In genomic region chrX:70664726-70665125, GRCh38 we compare ENCODE assay signal across 8 cellular contexts.
DNase-seq lines count a peak whose midpoint lies in the region; ATAC-seq and TF ChIP-seq lines count a peak whose summit lies in the region.

No MANE protein-coding gene starts in this region.

- TF ChIP-seq EP300 in upper lobe of left lung (IDR thresholded peaks at IDR 0.05) = no peak

- WGBS in upper lobe of left lung, 2 donors = 0 to 27% methylated on average over 1 of the region's 1 CpG

- DNase-seq in DMS53 treated with DMSO at 0.1 percent for 48 hours (lab: John Stamatoyannopoulos, UW; ENCODE audit: unreplicated experiment) = peak; percentile 48
- DNase-seq in HCT116 (ENCODE audit: low read depth, low spot score) = peak; percentile 16
- peak; percentile 2 for DNase-seq in SK-N-DZ (ENCODE audit: low spot score)
- DNase-seq in iris pigment epithelial cell (ENCODE audit: low read depth) = peak; percentile 31
- DNase-seq in upper lobe of left lung = no peak

- intact Hi-C loops in HCT116 (cut with micrococcal nuclease) = loop anchor here (1.0 to 10.0 kb wide), 3 partner anchors 210 to 392 kb away; partner anchors contain the start of gene GDPD2

- H3K4me2 ChIP-seq in HCT116 (ENCODE audit: low read length) = no peak overlapping the region

- H3K27ac ChIP-seq in HCT116 (ENCODE audit: low read depth, low read length) (no peak overlapping the region), upper lobe of left lung (no peak overlapping the region)

- no peak for TF ChIP-seq POLR2A in HCT116 (IDR thresholded peaks at IDR 0.05; ENCODE audit: borderline replicate concordance, extremely low read depth, insufficient read depth, insufficient read length)
- TF ChIP-seq POLR2A in upper lobe of left lung (IDR thresholded peaks at IDR 0.05) = no peak

- RAD21 ChIA-PET in HCT116 (lab: Charles Lee; ENCODE audit: low non-redundant PET in 1 of 2, low total read pairs in 2 of 2, uncharacterized antibody in 2 of 2, unreplicated experiment in 2 of 2) = interaction anchor here (0.6 to 1.2 kb wide), 5 partner anchors 210 to 632 kb away, joined by 3 to 7 read pairs (median 3); partner anchors contain the start of gene GDPD2 (in 1 of the 2)

- no peaks in the 10 kb centered on the region for H4K20me1 ChIP-seq in HCT116 (ENCODE audit: insufficient read depth)

- H3K9me2 ChIP-seq in HCT116 (ENCODE audit: insufficient read depth) = no peaks in the 10 kb centered on the region

- no peak overlapping the region for H3K9ac ChIP-seq in HCT116 (ENCODE audit: low read length)

- H3K4me1 ChIP-seq in HCT116 (ENCODE audit: control insufficient read depth in 1 of 2, insufficient read depth in 2 of 2, low read length in 2 of 2) (no peaks in the 10 kb centered on the region), upper lobe of left lung (no peaks in the 10 kb centered on the region)

- H3K79me2 ChIP-seq in HCT116 (ENCODE audit: insufficient read depth, low read length) = no peaks in the 10 kb centered on the region

- TF ChIP-seq CTCF in HCT116 (IDR thresholded peaks at IDR 0.05 in 2 of 3, conservative IDR thresholded peaks at IDR 0.05 in 1 of 3; ENCODE audit: borderline replicate concordance in 1 of 3, insufficient read depth in 1 of 3, low read depth in 2 of 3, low read length in 2 of 3) (peak; percentile 20 to 44 (median 35); a peak in 4 of 6 replicates), upper lobe of left lung (IDR thresholded peaks at IDR 0.05) (no peak)

- CTCF ChIA-PET in HCT116 (lab: Charles Lee) = interaction anchor here (0.7 to 1.9 kb wide), 9 partner anchors 8 to 531 kb away, joined by 3 to 17 read pairs (median 4); partner anchors contain the start of genes GDPD2 and IGBP1

- no peaks in the 10 kb centered on the region for H3K9me3 ChIP-seq in HCT116 (ENCODE audit: control insufficient read depth in 1 of 2, insufficient read depth in 1 of 2, low read depth in 1 of 2, low read length in 2 of 2)
- H3K9me3 ChIP-seq in upper lobe of left lung = no peaks in the 10 kb centered on the region

- H3K36me3 ChIP-seq in HCT116 (ENCODE audit: control insufficient read depth in 1 of 2, insufficient read depth in 2 of 2, low read length in 2 of 2) (no peaks in the 10 kb centered on the region), upper lobe of left lung (no peaks in the 10 kb centered on the region)

- H3K4me3 ChIP-seq in HCT116 (replicated peaks in 1 of 2; ENCODE audit: low read depth in 1 of 2, low read length in 2 of 2) (no peak overlapping the region), upper lobe of left lung (no peak overlapping the region)

- H3K27me3 ChIP-seq in HCT116 (ENCODE audit: insufficient read depth, low read length) = no peaks in the 10 kb centered on the region
- no peaks in the 10 kb centered on the region for H3K27me3 ChIP-seq in upper lobe of left lung

- no peak overlapping the region for H2AFZ ChIP-seq in HCT116 (ENCODE audit: low read depth, low read length, poor library complexity, severe bottlenecking)

- no TSS peak for BruUV-seq in HCT116 (replicated peaks; lab: Mats Ljungman, UMichigan)

- TF ChIP-seq RAD21 in HCT116 (IDR thresholded peaks at IDR 0.05; ENCODE audit: low read depth) = peak; percentile 70

- POLR2A ChIA-PET in HCT116 (lab: Charles Lee) = interaction anchor here (0.9 to 1.0 kb wide), 2 partner anchors 205 to 212 kb away, joined by 3 to 4 read pairs; no protein-coding TSS in a partner anchor

- peak; percentile 54; the same call in 1 of the 2 replicates for ATAC-seq in HCT116
- ATAC-seq in GM21717 (IDR thresholded peaks at IDR 0.05; ENCODE audit: unreplicated experiment) = no peak
- no peak for ATAC-seq in upper lobe of left lung (ENCODE audit: low FRiP score in 2 of 2)
- no peak for ATAC-seq in GM18909 (IDR thresholded peaks at IDR 0.05; ENCODE audit: poor library complexity, unreplicated experiment)
- no peak for ATAC-seq in GM21825 (IDR thresholded peaks at IDR 0.05; ENCODE audit: unreplicated experiment)

TF ChIP-seq in HCT116, 20 proteins besides CTCF, POLR2A, EP300 and RAD21:
- TF ChIP-seq ELF1 (IDR thresholded peaks at IDR 0.05; ENCODE audit: borderline replicate concordance, low read depth) = no peak
- TF ChIP-seq JUND (IDR thresholded peaks at IDR 0.05) = no peak

Comparison
In these comparisons a context has a peak if more than half of its experiments do, and no peak if none do; other contexts are left out.
1. DNase-seq: peak in DMS53 treated with DMSO at 0.1 percent for 48 hours (single experiment), HCT116 (single experiment), SK-N-DZ (single experiment) and iris pigment epithelial cell (single experiment); none in upper lobe of left lung (0 of 2).
2. CTCF ChIP-seq: peak in HCT116 (3 of 3); none in upper lobe of left lung (0 of 6).